In the genomic region with DNA sequence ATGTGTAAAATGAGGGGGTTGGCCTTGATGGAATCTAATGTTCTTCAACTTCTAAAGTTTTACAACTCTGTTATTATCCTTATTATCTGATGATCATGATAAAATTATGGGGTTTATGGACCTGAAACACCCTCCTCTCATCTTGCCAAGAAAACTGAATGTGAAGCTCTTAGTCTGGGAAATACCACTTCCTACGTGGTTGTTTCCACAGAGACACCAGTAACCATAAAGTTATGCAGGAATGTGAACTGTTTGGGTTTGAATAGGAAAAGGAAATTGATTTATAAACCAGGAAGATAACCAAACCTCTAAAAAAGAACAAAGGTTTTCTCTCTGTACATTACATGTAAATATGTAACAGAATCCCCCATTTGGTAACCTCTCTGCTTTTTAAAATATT, we compare ENCODE assay signal across 17 cellular contexts. TPM values are rescaled to one million over a fixed set of nuclear protein-coding genes. Genes with fewer than 3 reads are reported as not detected.
DNase-seq lines count a peak whose midpoint lies in the region; ATAC-seq and TF ChIP-seq lines count a peak whose summit lies in the region.
"Had no signal": no experiment of that assay in that cellular context is flagged by ENCODE, and none has a peak within 500 bp of the region (broad histone marks: within the 10 kb centered on the region; RNA-seq: fewer than 3 reads in every experiment).

No MANE protein-coding gene starts in this region.

- ATAC-seq in GM21576 (IDR thresholded peaks at IDR 0.05; ENCODE audit: unreplicated experiment), result no peak

- no peak overlapping the region for H3K27ac ChIP-seq in testis
- H3K27ac ChIP-seq: left ventricle myocardium inferior, PC-9, stomach had no signal

- TF ChIP-seq CTCF in foreskin fibroblast (IDR thresholded peaks at IDR 0.05; ENCODE audit: low read depth, low read length), result no peak
- TF ChIP-seq CTCF in testis (IDR thresholded peaks at IDR 0.05), result no peak

- H3K9me3 ChIP-seq in testis, result no peaks in the 10 kb centered on the region

- no peaks in the 10 kb centered on the region for H3K36me3 ChIP-seq in testis (ENCODE audit: low read depth, missing control alignments)
- H3K36me3 ChIP-seq: left ventricle myocardium inferior, stomach had no signal

- intact Hi-C loops in testis (cut with DNase I; ENCODE audit: low total_unique reads), result no loop called here

- TF ChIP-seq POLR2A in testis (IDR thresholded peaks at IDR 0.05), result no peak

- no peaks in the 10 kb centered on the region for H3K4me1 ChIP-seq in testis
- H3K4me1 ChIP-seq: left ventricle myocardium inferior, stomach had no signal

- WGBS in testis, 2 donors, result 78 to 96% methylated on average over 1 of the region's 1 CpG

- DNase-seq in H4 (ENCODE audit: low spot score) (peak; percentile 46), amniotic stem cell (lab: John Stamatoyannopoulos, UW) (peak; percentile 10), foreskin fibroblast (peak; percentile 65 to 74), skeletal muscle cell (ENCODE audit: low read depth) (peak; percentile 56), SHP77 treated with DMSO at 0.1 percent for 48 hours (lab: John Stamatoyannopoulos, UW) (no peak), COLO829 (ENCODE audit: low spot score) (no peak), testis (no peak)
- DNase-seq: activated naive CD8-positive, alpha-beta T cell treated with anti-CD3 and anti-CD28 coated beads for 36 hours; CD8-positive, alpha-beta memory T cell; cortex of kidney; left ventricle myocardium inferior; NCI-H345; stomach; T-helper 1 cell had no signal

- H3K4me3 ChIP-seq in foreskin fibroblast (ENCODE audit: low read depth in 1 of 2, low read length in 2 of 2) (no peak overlapping the region), skeletal muscle cell (ENCODE audit: low read depth, low read length) (no peak overlapping the region), testis (no peak overlapping the region)
- H3K4me3 ChIP-seq: left ventricle myocardium inferior, PC-9, skin epidermis, stomach had no signal

- H3K27me3 ChIP-seq in testis, result no peaks in the 10 kb centered on the region
- H3K27me3 ChIP-seq: stomach had no signal

RNA-seq across cellular contexts. Expression of a gene that starts 28.3 kb away (rescaled TPM):
- 22.8 and 27.5 TPM in 2 replicates for total RNA-seq in H4 (2014; rRNA removed; shearing (Covaris generic))
- 10 to 100 TPM; 34.3 to 54.6 TPM for total RNA-seq in testis
- 49.6 TPM for polyA plus RNA-seq in testis (ENCODE audit: insufficient read depth, low read depth, low replicate concordance)

Comparison
In these comparisons a context has a peak if more than half of its experiments do, and no peak if none do; other contexts are left out.
1. DNase-seq: peak in H4 (single experiment), amniotic stem cell (single experiment), foreskin fibroblast (2 of 2) and skeletal muscle cell (single experiment); none in SHP77 treated with DMSO at 0.1 percent for 48 hours (single experiment), COLO829 (single experiment) and testis (single experiment).